Comparison of ENCODE assay signal across 35 cellular contexts in the genomic region with DNA sequence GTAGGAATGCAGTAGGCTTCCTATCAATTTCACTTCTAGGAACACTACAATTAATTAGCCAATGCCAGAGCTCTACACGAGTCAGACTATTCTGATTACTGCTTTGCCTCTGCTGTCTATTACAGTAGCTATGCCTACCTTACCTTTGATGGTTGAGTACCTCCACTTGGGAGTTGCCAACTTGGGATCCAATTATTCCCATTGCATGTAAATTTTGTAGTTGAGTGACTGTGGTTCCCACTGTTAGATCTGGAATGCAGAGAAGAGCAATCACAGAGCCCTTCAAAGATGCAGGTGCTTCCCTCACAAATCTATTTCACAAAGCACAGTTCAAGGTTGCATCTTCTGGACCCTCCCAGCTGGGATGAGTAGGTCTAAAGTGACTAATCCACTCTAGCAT.
"Had no signal": no experiment of that assay in that cellular context is flagged by ENCODE, and none has a peak within 500 bp of the region (broad histone marks: within the 10 kb centered on the region; RNA-seq: fewer than 3 reads in every experiment).

No MANE protein-coding gene starts in this region.

- H3K4me3 ChIP-seq: MG63 had no signal

- H3K36me3 ChIP-seq: MG63 had no signal

- H3K9me3 ChIP-seq: MG63 had no signal

- DNase-seq: Karpas-422, Kasumi-1, MG63, MM.1S, MV-4-11, NCI-H1048, NCI-H1092, NCI-H1092 treated with DMSO at 0.1 percent for 48 hours, NCI-H1105, NCI-H1105 treated with DMSO at 0.1 percent for 48 hours, NCI-H1417, NCI-H1417 treated with DMSO at 0.1 percent for 48 hours, NCI-H1436, NCI-H1436 treated with DMSO at 0.1 percent for 48 hours, NCI-H146, NCI-H1694, NCI-H1694 treated with DMSO at 0.1 percent for 48 hours, NCI-H187, NCI-H187 treated with DMSO at 0.1 percent for 48 hours, NCI-H1930, NCI-H2029, NCI-H2029 treated with DMSO at 0.1 percent for 48 hours, NCI-H2081, NCI-H2081 treated with DMSO at 0.1 percent for 48 hours, NCI-H2107, NCI-H2171, NCI-H2171 treated with DMSO at 0.1 percent for 48 hours, NCI-H2227 treated with DMSO at 0.1 percent for 48 hours, NCI-H226, NCI-H345, NCI-H446, NCI-H446 treated with DMSO at 0.1 percent for 48 hours, NCI-H510A, NCI-H510A treated with DMSO at 0.1 percent for 48 hours, NCI-H524 had no signal

- H3K27me3 ChIP-seq: MG63 had no signal
